18 cellular contexts compared by ENCODE assay signal in the genomic region with DNA sequence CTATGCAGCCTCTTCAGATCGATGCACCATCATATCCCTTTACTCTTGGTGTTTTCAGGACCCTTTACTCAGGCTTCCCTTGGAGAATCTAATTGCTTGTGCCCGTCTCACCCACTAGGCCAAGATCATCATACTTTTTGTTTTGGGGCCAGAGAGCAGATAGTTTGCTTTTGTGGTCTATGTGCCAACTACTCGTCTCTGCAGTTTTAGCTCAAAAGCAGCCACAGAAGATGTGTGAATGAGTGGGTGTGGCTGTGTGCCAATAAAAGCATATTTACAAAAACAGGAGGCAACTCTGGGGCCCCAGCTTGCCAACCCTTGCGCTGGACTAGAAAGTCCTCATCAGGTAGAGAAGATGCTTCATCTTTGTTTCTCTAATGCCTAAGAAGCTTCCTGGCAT.
"Had no signal": no experiment of that assay in that cellular context is flagged by ENCODE, and none has a peak within 500 bp of the region (broad histone marks: within the 10 kb centered on the region; RNA-seq: fewer than 3 reads in every experiment).

No MANE protein-coding gene starts in this region.

- H3K27ac ChIP-seq: RWPE1 had no signal

- DNase-seq: KBM-7, MM.1S, NCI-H1092 treated with DMSO at 0.1 percent for 48 hours, NCI-H1436, NCI-H187, NCI-H2081, NCI-H2107, NCI-H2171 treated with DMSO at 0.1 percent for 48 hours, NCI-H345, NCI-H446 treated with DMSO at 0.1 percent for 48 hours, NCI-H510A treated with DMSO at 0.1 percent for 48 hours, NCI-H526, NCI-H774, SHP77, SK-N-SH, SW 1271, T-cell had no signal

- H3K9me3 ChIP-seq: SK-N-SH had no signal

- H3K9ac ChIP-seq: SK-N-SH had no signal

- H3K4me2 ChIP-seq: SK-N-SH had no signal

- ATAC-seq: T-cell had no signal
